In genomic region chr4:172899861-172900260, GRCh38 we compare ENCODE assay signal across 16 cellular contexts.
A peak's percentile ranks its signal among the peaks of the same experiment; 100 is the strongest.
DNase-seq lines count a peak whose midpoint lies in the region; ATAC-seq, FAIRE-seq and TF ChIP-seq lines count a peak whose summit lies in the region.
"Had no signal": no experiment of that assay in that cellular context is flagged by ENCODE, and none has a peak within 500 bp of the region (broad histone marks: within the 10 kb centered on the region; RNA-seq: fewer than 3 reads in every experiment).

No MANE protein-coding gene starts in this region.

- H3K9me3 ChIP-seq in PC-3 (ENCODE audit: low read length): no peaks in the 10 kb centered on the region
- no peaks in the 10 kb centered on the region for H3K9me3 ChIP-seq in keratinocyte (ENCODE audit: control insufficient read depth, low read depth, low read length)
- H3K9me3 ChIP-seq in thyroid gland: no peaks in the 10 kb centered on the region
- H3K9me3 ChIP-seq: HAP-1 had no signal

- H3K4me1 ChIP-seq in PC-3 (ENCODE audit: insufficient read depth, low read length) (peaks cover 3% of the 10 kb centered on the region; the same call in 1 of the 2 replicates), keratinocyte (ENCODE audit: control insufficient read depth, extremely low read depth, insufficient read depth, low read length) (no peaks in the 10 kb centered on the region), thyroid gland (no peaks in the 10 kb centered on the region)
- H3K4me1 ChIP-seq: HAP-1 had no signal

- TF ChIP-seq POLR2A in thyroid gland (IDR thresholded peaks at IDR 0.05): no peak

- no peak overlapping the region for H3K27ac Mint-ChIP-seq in stimulated activated naive CD8-positive, alpha-beta T cell treated with anti-CD3 and anti-CD28 coated beads, Interleukin-15, amount 100 ng/mL, for 72 hours
- H3K27ac Mint-ChIP-seq: B cell; CD8-positive, alpha-beta T cell had no signal

- H3K27me3 ChIP-seq in PC-3 (ENCODE audit: low read length) (no peaks in the 10 kb centered on the region), bronchial epithelial cell (ENCODE audit: control insufficient read depth, insufficient read depth, low read length) (no peaks in the 10 kb centered on the region), keratinocyte (ENCODE audit: control insufficient read depth, extremely low read depth, insufficient read depth, low read length) (peaks cover 4% of the 10 kb centered on the region), thyroid gland (no peaks in the 10 kb centered on the region)
- H3K27me3 ChIP-seq: BLaER1 treated with 17β-estradiol and CSF1 and Interleukin-3, amounts not matched to agents 10 nM and 100 nM had no signal

- H4K20me1 ChIP-seq in PC-3 (ENCODE audit: low read length) (no peaks in the 10 kb centered on the region), keratinocyte (ENCODE audit: control insufficient read depth, extremely low read depth, insufficient read depth, low read length) (no peaks in the 10 kb centered on the region)
- H4K20me1 ChIP-seq: BLaER1 treated with 17β-estradiol and CSF1 and Interleukin-3, amounts not matched to agents 10 nM and 100 nM had no signal

- H3F3A ChIP-seq in PC-3 (ENCODE audit: low read length, unreplicated experiment): no peaks in the 10 kb centered on the region

- no peak for ATAC-seq in PC-3
- no peak for ATAC-seq in stimulated activated naive CD8-positive, alpha-beta T cell treated with anti-CD3 and anti-CD28 coated beads, Interleukin-15, amount 100 ng/mL, for 72 hours
- ATAC-seq: CD8-positive, alpha-beta T cell had no signal

- POLR2A ChIA-PET in PC-3 (lab: Charles Lee; ENCODE audit: unreplicated experiment): no interaction called here

- H3K4me3 ChIP-seq in PC-3 (ENCODE audit: low read length): no peak overlapping the region
- no peak overlapping the region for H3K4me3 ChIP-seq in bronchial epithelial cell (ENCODE audit: low read depth, low read length)
- H3K4me3 ChIP-seq in keratinocyte (ENCODE audit: control insufficient read depth in 2 of 3, extremely low read depth in 1 of 3, insufficient read depth in 2 of 3, low read depth in 1 of 3, low read length in 3 of 3): no peak overlapping the region
- no peak overlapping the region for H3K4me3 ChIP-seq in thyroid gland (replicated peaks in 1 of 3)
- H3K4me3 ChIP-seq: BLaER1 treated with 17β-estradiol and CSF1 and Interleukin-3, amounts not matched to agents 10 nM and 100 nM; GM23248; HAP-1 had no signal

- intact Hi-C loops in PC-3 (cut with micrococcal nuclease): loop anchor here (10.0 kb wide), 1 partner anchor 105 kb away; no protein-coding TSS in a partner anchor
- intact Hi-C loops in thyroid gland (cut with DNase I): no loop called here

- no peak overlapping the region for H3K4me3 Mint-ChIP-seq in stimulated activated naive CD8-positive, alpha-beta T cell treated with anti-CD3 and anti-CD28 coated beads, Interleukin-15, amount 100 ng/mL, for 72 hours
- H3K4me3 Mint-ChIP-seq: B cell; CD8-positive, alpha-beta T cell had no signal

- H2AFZ ChIP-seq in PC-3 (ENCODE audit: low read length): no peak overlapping the region
- H2AFZ ChIP-seq in keratinocyte (ENCODE audit: control insufficient read depth, low read length): no peak overlapping the region
- H2AFZ ChIP-seq: GM23248 had no signal

- WGBS in thyroid gland, 2 donors: 93 to 96% methylated on average over 4 of the region's 4 CpGs

- H3K9me1 ChIP-seq in keratinocyte (ENCODE audit: control insufficient read depth, extremely low read depth, insufficient read depth, low read length): no peaks in the 10 kb centered on the region

- H3K9me2 ChIP-seq in PC-3 (replicated peaks; ENCODE audit: low read length): no peaks in the 10 kb centered on the region

- no peaks in the 10 kb centered on the region for H3K27me3 Mint-ChIP-seq in stimulated activated naive CD8-positive, alpha-beta T cell treated with anti-CD3 and anti-CD28 coated beads, Interleukin-15, amount 100 ng/mL, for 72 hours
- H3K27me3 Mint-ChIP-seq: B cell had no signal

- TF ChIP-seq CTCF in PC-3 (conservative IDR thresholded peaks at IDR 0.05; ENCODE audit: low read depth, low read length): no peak
- TF ChIP-seq CTCF in bronchial epithelial cell (IDR thresholded peaks at IDR 0.05; ENCODE audit: insufficient read depth, low read length, severe bottlenecking): no peak
- no peak for TF ChIP-seq CTCF in keratinocyte (optimal IDR thresholded peaks at IDR 0.05 in 1 of 3, IDR thresholded peaks at IDR 0.05 in 1 of 3, conservative IDR thresholded peaks at IDR 0.05 in 1 of 3; ENCODE audit: extremely low read depth in 1 of 3, insufficient read depth in 2 of 3, low read length in 3 of 3)
- no peak for TF ChIP-seq CTCF in thyroid gland (IDR thresholded peaks at IDR 0.05)

- H3K9ac ChIP-seq in PC-3 (ENCODE audit: low read length) (no peak overlapping the region), keratinocyte (ENCODE audit: control insufficient read depth, extremely low read depth, insufficient read depth, low read length) (no peak overlapping the region)
- H3K9ac ChIP-seq: BLaER1 treated with 17β-estradiol and CSF1 and Interleukin-3, amounts not matched to agents 10 nM and 100 nM; GM23248 had no signal

- dilution Hi-C loops in keratinocyte (cut with MboI; ENCODE audit: extremely low pct_ligation_motif_present, low sequenced_read_pairs): no loop called here

- FAIRE-seq in bronchial epithelial cell (lab: Jason Lieb, UNC): no peak
- peak; percentile 82 for FAIRE-seq in keratinocyte (lab: Jason Lieb, UNC)
- FAIRE-seq: D721Med, G401.6, GM12891, GM19239 had no signal

- CTCF ChIA-PET in PC-3 (lab: Charles Lee): no interaction called here

- H3K9me3 Mint-ChIP-seq in stimulated activated naive CD8-positive, alpha-beta T cell treated with anti-CD3 and anti-CD28 coated beads, Interleukin-15, amount 100 ng/mL, for 72 hours: peaks cover 0 to 10% of the 10 kb centered on the region in 2 donors

- H3K4me2 ChIP-seq in PC-3 (ENCODE audit: low read length) (no peak overlapping the region), keratinocyte (ENCODE audit: control insufficient read depth, extremely low read depth, insufficient read depth, low read depth, low read length) (no peak overlapping the region)
- H3K4me2 ChIP-seq: BLaER1 treated with 17β-estradiol and CSF1 and Interleukin-3, amounts not matched to agents 10 nM and 100 nM had no signal

- no TSS peak for BruUV-seq in PC-3 (replicated peaks; lab: Mats Ljungman, UMichigan)

- H3K79me2 ChIP-seq in PC-3 (ENCODE audit: low read length) (no peaks in the 10 kb centered on the region), keratinocyte (ENCODE audit: control insufficient read depth, insufficient read depth, low read length) (no peaks in the 10 kb centered on the region)

- no peaks in the 10 kb centered on the region for H3K4me1 Mint-ChIP-seq in stimulated activated naive CD8-positive, alpha-beta T cell treated with anti-CD3 and anti-CD28 coated beads, Interleukin-15, amount 100 ng/mL, for 72 hours
- H3K4me1 Mint-ChIP-seq: B cell had no signal

- H3K27ac ChIP-seq in PC-3 (ENCODE audit: low read length): no peak overlapping the region
- no peak overlapping the region for H3K27ac ChIP-seq in keratinocyte (ENCODE audit: control insufficient read depth, insufficient read depth, low read length)
- no peak overlapping the region for H3K27ac ChIP-seq in thyroid gland
- H3K27ac ChIP-seq: BLaER1 treated with 17β-estradiol and CSF1 and Interleukin-3, amounts not matched to agents 10 nM and 100 nM; GM23248 had no signal

- peak; percentile 36 for DNase-seq in PC-3
- peak; percentile 79 for DNase-seq in bronchial epithelial cell (ENCODE audit: low read depth)
- DNase-seq in keratinocyte (ENCODE audit: low read depth, low spot score): no peak
- DNase-seq in midbrain (lab: John Stamatoyannopoulos, UW): no peak
- DNase-seq in stimulated activated naive CD8-positive, alpha-beta T cell treated with anti-CD3 and anti-CD28 coated beads, Interleukin-15, amount 100 ng/mL, for 72 hours: no peak
- no peak for DNase-seq in thyroid gland
- DNase-seq: CD8-positive, alpha-beta T cell; COR-L47; GM23248 had no signal

- H3K36me3 ChIP-seq in PC-3 (ENCODE audit: low read depth, low read length): no peaks in the 10 kb centered on the region
- no peaks in the 10 kb centered on the region for H3K36me3 ChIP-seq in bronchial epithelial cell (ENCODE audit: control insufficient read depth, insufficient read depth, low read length)
- H3K36me3 ChIP-seq in keratinocyte (ENCODE audit: control insufficient read depth in 2 of 2, extremely low read depth in 1 of 2, insufficient read depth in 2 of 2, low read length in 2 of 2): no peaks in the 10 kb centered on the region
- no peaks in the 10 kb centered on the region for H3K36me3 ChIP-seq in thyroid gland
- H3K36me3 ChIP-seq: HAP-1 had no signal

Comparison
In these comparisons a context has a peak if more than half of its experiments do, and no peak if none do; other contexts are left out.
1. DNase-seq: peak in PC-3 (single experiment) and bronchial epithelial cell (single experiment); none in keratinocyte (single experiment), midbrain (single experiment), stimulated activated naive CD8-positive, alpha-beta T cell treated with anti-CD3 and anti-CD28 coated beads, Interleukin-15, amount 100 ng/mL, for 72 hours (0 of 2) and thyroid gland (0 of 2).